In genomic region chr13:74090869-74091605, GRCh38 we compare ENCODE assay signal across 21 cellular contexts. TPM values are rescaled to one million over a fixed set of nuclear protein-coding genes. Genes with fewer than 3 reads are reported as not detected.
A peak's percentile ranks its signal among the peaks of the same experiment; 100 is the strongest.
DNase-seq lines count a peak whose midpoint lies in the region; ATAC-seq and TF ChIP-seq lines count a peak whose summit lies in the region.
"Had no signal": no experiment of that assay in that cellular context is flagged by ENCODE, and none has a peak within 500 bp of the region (broad histone marks: within the 10 kb centered on the region; RNA-seq: fewer than 3 reads in every experiment).

No MANE protein-coding gene starts in this region.

- no peaks in the 10 kb centered on the region for H3K27me3 Mint-ChIP-seq in activated CD4-positive, alpha-beta T cell treated with anti-CD3 and anti-CD28 coated beads, Interleukin-2, amount 10 ng/mL, durations not matched to agents 7 days and 5 days
- H3K27me3 Mint-ChIP-seq in activated naive CD8-positive, alpha-beta T cell treated with anti-CD3 and anti-CD28 coated beads, Interleukin-2, amount 10 ng/mL, durations not matched to agents 7 days and 5 days: no peaks in the 10 kb centered on the region
- no peaks in the 10 kb centered on the region for H3K27me3 Mint-ChIP-seq in nephron (ENCODE audit: low read depth)
- H3K27me3 Mint-ChIP-seq: type B pancreatic cell had no signal

- DNase-seq in activated CD4-positive, alpha-beta T cell treated with anti-CD3 and anti-CD28 coated beads, Interleukin-2, amount 10 ng/mL, durations not matched to agents 7 days and 5 days: no peak
- DNase-seq in activated CD4-positive, alpha-beta T cell treated with anti-CD3 and anti-CD28 coated beads for 4 hours: no peak
- DNase-seq in activated naive CD8-positive, alpha-beta T cell treated with anti-CD3 and anti-CD28 coated beads, Interleukin-2, amount 10 ng/mL, durations not matched to agents 7 days and 5 days: no peak
- DNase-seq in NCI-H1092 treated with DMSO at 0.1 percent for 48 hours (lab: John Stamatoyannopoulos, UW) (no peak), superior temporal gyrus (ENCODE audit: extremely low spot score) (no peak)
- DNase-seq: activated naive CD4-positive, alpha-beta T cell; brain microvascular endothelial cell; dermis blood vessel endothelial cell; foreskin melanocyte; GM23248; NCI-H2029; NCI-H446 treated with DMSO at 0.1 percent for 48 hours; stimulated activated naive CD4-positive, alpha-beta T cell treated with Interleukin-2 at 50 U/mL for 16 hours had no signal

- H3K36me3 Mint-ChIP-seq in activated CD4-positive, alpha-beta T cell treated with anti-CD3 and anti-CD28 coated beads, Interleukin-2, amount 10 ng/mL, durations not matched to agents 7 days and 5 days (ENCODE audit: low read depth): peaks cover 31% of the 10 kb centered on the region
- peaks cover 21% of the 10 kb centered on the region for H3K36me3 Mint-ChIP-seq in activated naive CD8-positive, alpha-beta T cell treated with anti-CD3 and anti-CD28 coated beads, Interleukin-2, amount 10 ng/mL, durations not matched to agents 7 days and 5 days
- peaks cover 31% of the 10 kb centered on the region for H3K36me3 Mint-ChIP-seq in nephron (ENCODE audit: low read depth)

- CTCF ChIA-PET in activated CD4-positive, alpha-beta T cell treated with anti-CD3 and anti-CD28 coated beads, Interleukin-2, amount 10 ng/mL, durations not matched to agents 7 days and 5 days (lab: Charles Lee): interaction anchor here (0.7 to 1.1 kb wide), 2 partner anchors 33 to 73 kb away, joined by 4 read pairs; no protein-coding TSS in a partner anchor

- H3K9me3 Mint-ChIP-seq in activated CD4-positive, alpha-beta T cell treated with anti-CD3 and anti-CD28 coated beads, Interleukin-2, amount 10 ng/mL, durations not matched to agents 7 days and 5 days: peaks cover 10% of the 10 kb centered on the region
- peaks cover 4% of the 10 kb centered on the region for H3K9me3 Mint-ChIP-seq in activated naive CD8-positive, alpha-beta T cell treated with anti-CD3 and anti-CD28 coated beads, Interleukin-2, amount 10 ng/mL, durations not matched to agents 7 days and 5 days
- peaks cover 2% of the 10 kb centered on the region for H3K9me3 Mint-ChIP-seq in nephron

- peak overlapping the region; percentile 65 for H3K27ac ChIP-seq in KOPT-K1 (ENCODE audit: low read depth, low read length, poor library complexity, severe bottlenecking)
- H3K27ac ChIP-seq: BLaER1, brain microvascular endothelial cell, GM23248, neutrophil, right atrium auricular region had no signal

- TF ChIP-seq CTCF in nephron (IDR thresholded peaks at IDR 0.05; ENCODE audit: unreplicated experiment in 3 of 3): no peak

- POLR2A ChIA-PET in activated CD4-positive, alpha-beta T cell treated with anti-CD3 and anti-CD28 coated beads, Interleukin-2, amount 10 ng/mL, durations not matched to agents 7 days and 5 days (lab: Charles Lee): interaction anchor here (0.6 kb wide), 1 partner anchor 40 kb away, joined by 3 read pairs; no protein-coding TSS in a partner anchor
- POLR2A ChIA-PET in activated naive CD8-positive, alpha-beta T cell treated with anti-CD3 and anti-CD28 coated beads, Interleukin-2, amount 10 ng/mL, durations not matched to agents 7 days and 5 days (lab: Charles Lee): interaction anchor here (0.6 to 1.3 kb wide), 3 partner anchors 43 to 695 kb away, joined by 3 to 5 read pairs (median 4); partner anchors contain the start of gene KLF12

- peak; percentile 75 for ATAC-seq in activated naive CD8-positive, alpha-beta T cell treated with anti-CD3 and anti-CD28 coated beads, Interleukin-2, amount 10 ng/mL, durations not matched to agents 7 days and 5 days (ENCODE audit: low read depth)
- no peak for ATAC-seq in GM21423 (IDR thresholded peaks at IDR 0.05; ENCODE audit: unreplicated experiment)

- no peaks in the 10 kb centered on the region for H3K36me3 ChIP-seq in KOPT-K1 (ENCODE audit: insufficient read depth, low read length)
- H3K36me3 ChIP-seq: brain microvascular endothelial cell, neutrophil, right atrium auricular region had no signal

- H3K4me1 Mint-ChIP-seq in activated CD4-positive, alpha-beta T cell treated with anti-CD3 and anti-CD28 coated beads, Interleukin-2, amount 10 ng/mL, durations not matched to agents 7 days and 5 days: peaks cover 43% of the 10 kb centered on the region
- peaks cover 44% of the 10 kb centered on the region for H3K4me1 Mint-ChIP-seq in activated naive CD8-positive, alpha-beta T cell treated with anti-CD3 and anti-CD28 coated beads, Interleukin-2, amount 10 ng/mL, durations not matched to agents 7 days and 5 days
- peaks cover 34% of the 10 kb centered on the region for H3K4me1 Mint-ChIP-seq in nephron

- H3K27ac Mint-ChIP-seq in activated CD4-positive, alpha-beta T cell treated with anti-CD3 and anti-CD28 coated beads, Interleukin-2, amount 10 ng/mL, durations not matched to agents 7 days and 5 days: peak overlapping the region; percentile 54
- peak overlapping the region; percentile 69 for H3K27ac Mint-ChIP-seq in activated naive CD8-positive, alpha-beta T cell treated with anti-CD3 and anti-CD28 coated beads, Interleukin-2, amount 10 ng/mL, durations not matched to agents 7 days and 5 days
- peak overlapping the region; percentile 13 to 79 (median 14) for H3K27ac Mint-ChIP-seq in nephron
- H3K27ac Mint-ChIP-seq: mesothelial cell of epicardium, type B pancreatic cell had no signal

- no peaks in the 10 kb centered on the region for H3K9me3 ChIP-seq in KOPT-K1 (ENCODE audit: insufficient read depth, low read length, poor library complexity, severe bottlenecking)
- H3K9me3 ChIP-seq: neutrophil, right atrium auricular region had no signal

- H3K4me3 Mint-ChIP-seq in activated CD4-positive, alpha-beta T cell treated with anti-CD3 and anti-CD28 coated beads, Interleukin-2, amount 10 ng/mL, durations not matched to agents 7 days and 5 days: no peak overlapping the region
- H3K4me3 Mint-ChIP-seq in activated naive CD8-positive, alpha-beta T cell treated with anti-CD3 and anti-CD28 coated beads, Interleukin-2, amount 10 ng/mL, durations not matched to agents 7 days and 5 days: peak overlapping the region; percentile 65
- H3K4me3 Mint-ChIP-seq in nephron: no peak overlapping the region
- H3K4me3 Mint-ChIP-seq: mesothelial cell of epicardium, type B pancreatic cell had no signal

RNA-seq across cellular contexts. Expression of gene KLF12, which starts 43.2 kb away (rescaled TPM):
- total RNA-seq in activated CD4-positive, alpha-beta T cell treated with anti-CD3 and anti-CD28 coated beads, Interleukin-2, amount 10 ng/mL, durations not matched to agents 7 days and 5 days: 10 to 100 TPM; 33.6 to 44.3 TPM
- 10 to 100 TPM; 43.9 to 50.5 TPM for total RNA-seq in activated naive CD8-positive, alpha-beta T cell treated with anti-CD3 and anti-CD28 coated beads, Interleukin-2, amount 10 ng/mL, durations not matched to agents 7 days and 5 days

Comparison
In these comparisons a context has a peak if more than half of its experiments do, and no peak if none do; other contexts are left out.
1. H3K27ac Mint-ChIP-seq: peak in every context shown above with its lines; median percentile 69 in activated naive CD8-positive, alpha-beta T cell treated with anti-CD3 and anti-CD28 coated beads, Interleukin-2, amount 10 ng/mL, durations not matched to agents 7 days and 5 days; 54 in activated CD4-positive, alpha-beta T cell treated with anti-CD3 and anti-CD28 coated beads, Interleukin-2, amount 10 ng/mL, durations not matched to agents 7 days and 5 days; 14 in nephron.